Comparison of ENCODE assay signal across 9 cellular contexts in the genomic region with DNA sequence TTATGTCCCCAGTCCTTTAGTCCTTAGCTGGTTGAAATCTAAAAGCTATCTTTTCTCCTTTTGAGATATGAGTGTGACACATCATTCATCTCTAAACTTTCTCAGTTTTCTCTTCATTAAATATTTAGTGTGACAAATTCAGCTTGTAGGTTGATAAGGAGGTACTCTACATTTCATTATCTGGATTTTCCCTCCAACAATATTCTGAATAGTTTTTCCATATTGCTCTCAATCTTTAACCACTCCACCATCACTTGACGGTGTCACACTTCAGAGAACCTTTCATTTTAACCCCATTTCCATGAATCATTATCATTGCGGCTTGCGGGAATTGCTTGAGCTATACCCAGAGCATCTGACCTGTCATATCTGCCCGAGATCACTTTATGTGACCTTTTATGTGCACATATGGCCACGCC. TPM values are rescaled to one million over a fixed set of nuclear protein-coding genes. Genes with fewer than 3 reads are reported as not detected.
A peak's percentile ranks its signal among the peaks of the same experiment; 100 is the strongest.
DNase-seq lines count a peak whose midpoint lies in the region; ATAC-seq and TF ChIP-seq lines count a peak whose summit lies in the region.
"Had no signal": no experiment of that assay in that cellular context is flagged by ENCODE, and none has a peak within 500 bp of the region (broad histone marks: within the 10 kb centered on the region; RNA-seq: fewer than 3 reads in every experiment).

No MANE protein-coding gene starts in this region.

- TF ChIP-seq POLR2A in spleen (IDR thresholded peaks at IDR 0.05), result no peak

- peaks cover 12% of the 10 kb centered on the region for H3K9me3 Mint-ChIP-seq in activated CD4-positive, alpha-beta memory T cell treated with anti-CD3 and anti-CD28 coated beads for 36 hours
- H3K9me3 Mint-ChIP-seq: central memory CD8-positive, alpha-beta T cell had no signal

- H3K27ac ChIP-seq in spleen, result peak overlapping the region in 6 of 8 donors; percentile 5 to 74 (median 68)
- H3K27ac ChIP-seq in left ventricle myocardium inferior (replicated peaks), result no peak overlapping the region

- H3K27ac Mint-ChIP-seq in activated CD4-positive, alpha-beta memory T cell treated with anti-CD3 and anti-CD28 coated beads for 36 hours, result peak overlapping the region; percentile 84

- intact Hi-C loops in activated CD4-positive, alpha-beta memory T cell treated with anti-CD3 and anti-CD28 coated beads for 36 hours (cut with micrococcal nuclease), result loop anchor here (1.0 to 10.0 kb wide), 15 partner anchors 19 to 1258 kb away; partner anchors contain the start of genes COPS2, EID1, FAM227B and SPPL2A
- intact Hi-C loops in spleen (cut with DNase I; ENCODE audit: low total_unique reads), result no loop called here
- intact Hi-C loops in left ventricle myocardium inferior (cut with micrococcal nuclease), result no loop called here

- H3K4me1 ChIP-seq in spleen (peaks cover 0 to 23% (median 8%) of the 10 kb centered on the region in 6 donors), left ventricle myocardium inferior (peaks cover 13% of the 10 kb centered on the region)

- H3K9me3 ChIP-seq in spleen (peaks cover 0 to 5% (median 0%) of the 10 kb centered on the region in 8 donors), left ventricle myocardium inferior (replicated peaks) (no peaks in the 10 kb centered on the region)

- no peak overlapping the region for H3K4me3 ChIP-seq in spleen
- H3K4me3 ChIP-seq in left ventricle myocardium inferior, result no peak overlapping the region

- peaks cover 14% of the 10 kb centered on the region for H3K27me3 Mint-ChIP-seq in activated CD4-positive, alpha-beta memory T cell treated with anti-CD3 and anti-CD28 coated beads for 36 hours

- peaks cover 0 to 12% (median 0%) of the 10 kb centered on the region in 7 donors for H3K27me3 ChIP-seq in spleen (replicated peaks in 1 of 7)
- no peaks in the 10 kb centered on the region for H3K27me3 ChIP-seq in left ventricle myocardium inferior (ENCODE audit: low read depth)

- peak overlapping the region; percentile 30 for H3K4me3 Mint-ChIP-seq in activated CD4-positive, alpha-beta memory T cell treated with anti-CD3 and anti-CD28 coated beads for 36 hours
- H3K4me3 Mint-ChIP-seq: central memory CD8-positive, alpha-beta T cell had no signal

- ATAC-seq in GM19023 (IDR thresholded peaks at IDR 0.05; ENCODE audit: unreplicated experiment) (peak; percentile 74), HG03045 (IDR thresholded peaks at IDR 0.05; ENCODE audit: unreplicated experiment) (peak; percentile 58)

- no peak for TF ChIP-seq CTCF in spleen (IDR thresholded peaks at IDR 0.05 in 8 of 11, conservative IDR thresholded peaks at IDR 0.05 in 3 of 11)
- no peak for TF ChIP-seq CTCF in left ventricle myocardium inferior (IDR thresholded peaks at IDR 0.05; ENCODE audit: borderline replicate concordance)

- CTCF ChIA-PET in activated CD4-positive, alpha-beta memory T cell treated with anti-CD3 and anti-CD28 coated beads for 36 hours (lab: Charles Lee), result interaction anchor here (0.8 to 2.9 kb wide), 6 partner anchors 10 to 181 kb away, joined by 3 to 11 read pairs (median 5); partner anchors contain the start of gene SLC27A2

- POLR2A ChIA-PET in activated CD4-positive, alpha-beta memory T cell treated with anti-CD3 and anti-CD28 coated beads for 36 hours (lab: Charles Lee), result interaction anchor here (0.8 to 3.8 kb wide), 6 partner anchors 48 to 220 kb away, joined by 3 to 21 read pairs (median 4); partner anchors contain the start of gene GABPB1

- 41 to 69% (median 59%) methylated on average over 5 of the region's 5 CpGs for WGBS in spleen, 5 donors

- peaks cover 8% of the 10 kb centered on the region for H3K36me3 Mint-ChIP-seq in activated CD4-positive, alpha-beta memory T cell treated with anti-CD3 and anti-CD28 coated beads for 36 hours

- H3K4me1 Mint-ChIP-seq in activated CD4-positive, alpha-beta memory T cell treated with anti-CD3 and anti-CD28 coated beads for 36 hours (ENCODE audit: low read depth), result peaks cover 52% of the 10 kb centered on the region

- H3K36me3 ChIP-seq in spleen (no peaks in the 10 kb centered on the region), left ventricle myocardium inferior (no peaks in the 10 kb centered on the region)

- peak; percentile 75 for DNase-seq in activated CD4-positive, alpha-beta memory T cell treated with anti-CD3 and anti-CD28 coated beads for 36 hours
- DNase-seq in spleen (no peak), NCI-H1694 (lab: John Stamatoyannopoulos, UW) (no peak), NCI-H345 (lab: John Stamatoyannopoulos, UW) (no peak), LoVo (ENCODE audit: low spot score) (no peak), left ventricle myocardium inferior (no peak)

RNA-seq across cellular contexts. Expression of gene ATP8B4, which starts 16.1 kb away (rescaled TPM):
- 1 to 10 TPM; 2.7 to 4.2 TPM for total RNA-seq in activated CD4-positive, alpha-beta memory T cell treated with anti-CD3 and anti-CD28 coated beads for 36 hours
- total RNA-seq in spleen (10 to 100 TPM; 23.1 to 42.8 (median 31.3) TPM), left ventricle myocardium inferior (2.5 TPM)
- polyA plus RNA-seq in spleen, result 1 to 10 TPM; 1.7 to 4.9 (median 2.4) TPM

RNA-seq across cellular contexts. Expression of gene SLC27A2, which starts 46.9 kb away (rescaled TPM):
- 10 to 100 TPM; 22.5 to 24.3 TPM for total RNA-seq in activated CD4-positive, alpha-beta memory T cell treated with anti-CD3 and anti-CD28 coated beads for 36 hours
- total RNA-seq in spleen (1 to 10 TPM in 2 of 7 donors, under 1 TPM in 4, not detected in 1; 0.19 to 1.3 (median 0.78) TPM), left ventricle myocardium inferior (not detected)
- under 1 TPM; 0.15 to 0.39 (median 0.19) TPM for polyA plus RNA-seq in spleen

Comparison
In these comparisons a context has a peak if more than half of its experiments do, and no peak if none do; other contexts are left out.
1. RNA of gene SLC27A2, which starts 46.9 kb away (total RNA-seq): 22.5 to 24.3 TPM in activated CD4-positive, alpha-beta memory T cell treated with anti-CD3 and anti-CD28 coated beads for 36 hours; 0.19 to 1.3 TPM in spleen and not detected in left ventricle myocardium inferior (single experiment); every median in the first group is over 10 times any median in the second.